In genomic region chr11:115523727-115524399, GRCh38 we compare ENCODE assay signal across 29 cellular contexts. TPM values are rescaled to one million over a fixed set of nuclear protein-coding genes. Genes with fewer than 3 reads are reported as not detected.
DNase-seq lines count a peak whose midpoint lies in the region; ATAC-seq, FAIRE-seq and TF ChIP-seq lines count a peak whose summit lies in the region.
"Had no signal": no experiment of that assay in that cellular context is flagged by ENCODE, and none has a peak within 500 bp of the region (broad histone marks: within the 10 kb centered on the region; RNA-seq: fewer than 3 reads in every experiment).

No MANE protein-coding gene starts in this region.

- no peaks in the 10 kb centered on the region for H3K4me1 Mint-ChIP-seq in T-cell
- H3K4me1 Mint-ChIP-seq: B cell had no signal

- peaks cover 12 to 21% of the 10 kb centered on the region in 2 donors for H3K27me3 Mint-ChIP-seq in T-cell

- no peak overlapping the region for H3K4me3 Mint-ChIP-seq in T-cell
- H3K4me3 Mint-ChIP-seq: B cell; CD4-positive, alpha-beta T cell; CD8-positive, alpha-beta T cell had no signal

- H3K4me3 ChIP-seq in liver (ENCODE audit: low read depth in 1 of 3, low read length in 3 of 3) (peak overlapping the region in 1 of 3 donors; percentile 51), small intestine (ENCODE audit: low read depth in 1 of 2, low read length in 2 of 2) (no peak overlapping the region), upper lobe of left lung (no peak overlapping the region)
- H3K4me3 ChIP-seq: A549; BLaER1 treated with 17β-estradiol and CSF1 and Interleukin-3, amounts not matched to agents 10 nM and 100 nM; GM12878 had no signal

- ATAC-seq in left lobe of liver (peak; percentile 87), upper lobe of left lung (ENCODE audit: low FRiP score in 2 of 2) (no peak), T-cell (replicated peaks in 1 of 4) (no peak)
- ATAC-seq: A549; CD8-positive, alpha-beta T cell; GM12878 had no signal

- DNase-seq in NCI-H1105 treated with DMSO at 0.1 percent for 48 hours (lab: John Stamatoyannopoulos, UW) (peak; percentile 21), NCI-H1105 (lab: John Stamatoyannopoulos, UW) (no peak), left lobe of liver (ENCODE audit: low spot score) (peak; percentile 72), small intestine (peak; percentile 10), iPS-NIHi7 (ENCODE audit: extremely low spot score) (no peak), upper lobe of left lung (no peak), T-cell (no peak)
- DNase-seq: AML-193; Caco-2; CD4-positive, alpha-beta T cell; CD8-positive, alpha-beta T cell; DMS 273 treated with DMSO at 0.1 percent for 48 hours; DMS153; DMS53; DMS79; DND-41; EL; GDM1 had no signal

- 36% methylated on average over 2 of the region's 2 CpGs for WGBS in liver
- WGBS in small intestine, 3 donors = 5 to 47% (median 41%) methylated on average over 2 of the region's 2 CpGs
- 66 to 87% methylated on average over 2 of the region's 2 CpGs for WGBS in upper lobe of left lung, 2 donors

- H3K27ac Mint-ChIP-seq in T-cell = no peak overlapping the region
- H3K27ac Mint-ChIP-seq: B cell; CD4-positive, alpha-beta T cell; CD8-positive, alpha-beta T cell had no signal

- no peaks in the 10 kb centered on the region for H3K36me3 Mint-ChIP-seq in T-cell
- H3K36me3 Mint-ChIP-seq: CD8-positive, alpha-beta T cell had no signal

- H3K9me3 Mint-ChIP-seq in T-cell = peaks cover 0 to 5% (median 0%) of the 10 kb centered on the region in 3 donors
- H3K9me3 Mint-ChIP-seq: CD4-positive, alpha-beta T cell; CD8-positive, alpha-beta T cell had no signal

- peak overlapping the region; percentile 70 to 78 for H3K27ac ChIP-seq in liver (ENCODE audit: low read depth in 1 of 2, low read length in 2 of 2)
- no peak overlapping the region for H3K27ac ChIP-seq in small intestine (ENCODE audit: low read depth in 1 of 2, low read length in 1 of 2)
- H3K27ac ChIP-seq in upper lobe of left lung = no peak overlapping the region
- H3K27ac ChIP-seq: 22Rv1; A549; BLaER1 treated with 17β-estradiol and CSF1 and Interleukin-3, amounts not matched to agents 10 nM and 100 nM; C4-2B had no signal

- no peak for FAIRE-seq in small intestine (lab: Jason Lieb, UNC)
- FAIRE-seq: A549, GM12878, GM12892, GM18507, GM19239 had no signal

- TF ChIP-seq POLR2A in upper lobe of left lung (IDR thresholded peaks at IDR 0.05) = no peak

- H3K9me3 ChIP-seq in liver (ENCODE audit: control insufficient read depth in 4 of 4, low read length in 3 of 4) (no peaks in the 10 kb centered on the region), small intestine (ENCODE audit: control insufficient read depth, low read depth) (no peaks in the 10 kb centered on the region), upper lobe of left lung (no peaks in the 10 kb centered on the region)
- H3K9me3 ChIP-seq: A549; BLaER1 treated with 17β-estradiol and CSF1 and Interleukin-3, amounts not matched to agents 10 nM and 100 nM had no signal

- POLR2A ChIA-PET in T-cell (lab: Charles Lee) = no interaction called here

- no peak for TF ChIP-seq CTCF in liver (IDR thresholded peaks at IDR 0.05; ENCODE audit: low read depth, low read length, missing input control)
- no peak for TF ChIP-seq CTCF in upper lobe of left lung (IDR thresholded peaks at IDR 0.05)

- H3K4me1 ChIP-seq in liver (ENCODE audit: control insufficient read depth in 4 of 4, insufficient read depth in 4 of 4, low read length in 3 of 4) (peaks cover 1 to 36% (median 20%) of the 10 kb centered on the region in 4 donors), small intestine (ENCODE audit: control insufficient read depth in 2 of 2, insufficient read depth in 1 of 2, low read depth in 1 of 2, low read length in 1 of 2) (no peaks in the 10 kb centered on the region), upper lobe of left lung (no peaks in the 10 kb centered on the region)
- H3K4me1 ChIP-seq: A549 had no signal

- H3K27me3 ChIP-seq in liver (ENCODE audit: control insufficient read depth in 4 of 4, insufficient read depth in 4 of 4, low read length in 3 of 4) (no peaks in the 10 kb centered on the region), small intestine (ENCODE audit: control insufficient read depth in 2 of 2, insufficient read depth in 2 of 2, low read length in 2 of 2) (no peaks in the 10 kb centered on the region), upper lobe of left lung (no peaks in the 10 kb centered on the region)
- H3K27me3 ChIP-seq: BLaER1 treated with 17β-estradiol and CSF1 and Interleukin-3, amounts not matched to agents 10 nM and 100 nM had no signal

- H3K9ac ChIP-seq in liver (ENCODE audit: low read depth in 1 of 2, low read length in 2 of 2) = peak overlapping the region in 1 of 2 donors; percentile 43
- H3K9ac ChIP-seq: BLaER1 treated with 17β-estradiol and CSF1 and Interleukin-3, amounts not matched to agents 10 nM and 100 nM had no signal

- peak in 1 of 2 donors; percentile 27 for TF ChIP-seq RAD21 in liver (IDR thresholded peaks at IDR 0.05)

- H3K36me3 ChIP-seq in liver (ENCODE audit: control insufficient read depth in 4 of 4, insufficient read depth in 3 of 4, low read depth in 1 of 4, low read length in 3 of 4) = no peaks in the 10 kb centered on the region
- H3K36me3 ChIP-seq in small intestine (ENCODE audit: control insufficient read depth in 2 of 2, insufficient read depth in 2 of 2, low read length in 2 of 2) = no peaks in the 10 kb centered on the region
- H3K36me3 ChIP-seq in upper lobe of left lung = no peaks in the 10 kb centered on the region
- H3K36me3 ChIP-seq: BLaER1 treated with 17β-estradiol and CSF1 and Interleukin-3, amounts not matched to agents 10 nM and 100 nM had no signal

- CTCF ChIA-PET in T-cell (lab: Charles Lee) = no interaction called here

- TF ChIP-seq EP300 in upper lobe of left lung (IDR thresholded peaks at IDR 0.05) = no peak

TF ChIP-seq in liver, 16 proteins besides CTCF, POLR2A, EP300 and RAD21 (continues in another document):
- TF ChIP-seq TAF1 (conservative IDR thresholded peaks at IDR 0.05) (no peak), REST (IDR thresholded peaks at IDR 0.05) (no peak), ZBTB33 (IDR thresholded peaks at IDR 0.05) (no peak), HNF4A (conservative IDR thresholded peaks at IDR 0.05) (peak; percentile 93 to 95), YY1 (IDR thresholded peaks at IDR 0.05) (peak; percentile 71), NR2F2 (IDR thresholded peaks at IDR 0.05) (peak; percentile 35), MAX (IDR thresholded peaks at IDR 0.05) (peak; percentile 16), FOXA2 (IDR thresholded peaks at IDR 0.05) (no peak), JUND (IDR thresholded peaks at IDR 0.05) (peak in 1 of 2 donors; percentile 58), SP1 (IDR thresholded peaks at IDR 0.05) (peak; percentile 7), EGR1 (IDR thresholded peaks at IDR 0.05; ENCODE audit: low read depth in 2 of 2) (peak in 1 of 2 donors; percentile 45), GABPA (IDR thresholded peaks at IDR 0.05 in 1 of 2, conservative IDR thresholded peaks at IDR 0.05 in 1 of 2) (no peak), ATF3 (IDR thresholded peaks at IDR 0.05) (no peak), FOXA1 (IDR thresholded peaks at IDR 0.05) (no peak)

RNA-seq across cellular contexts. Expression of gene CADM1, which starts 19.6 kb away (rescaled TPM):
- total RNA-seq in left lobe of liver (27.2 TPM), liver (10 to 100 TPM; 13.0 to 37.2 TPM), upper lobe of left lung (100 to 1,000 TPM in 4 of 6 donors, 10 to 100 TPM in 2; 69.9 to 212 (median 125) TPM), T-cell (1 to 10 TPM; 2.1 to 6.7 (median 3.1) TPM)
- polyA plus RNA-seq in liver (10 to 100 TPM; 20.6 to 40.6 TPM), small intestine (1 to 10 TPM; 2.2 to 8.5 (median 3.1) TPM)
- total RNA-seq: G401 had no signal

Comparison
In these comparisons a context has a peak if more than half of its experiments do, and no peak if none do; other contexts are left out.
1. DNase-seq: peak in NCI-H1105 treated with DMSO at 0.1 percent for 48 hours (single experiment), left lobe of liver (single experiment) and small intestine (single experiment); none in NCI-H1105 (single experiment), iPS-NIHi7 (single experiment), upper lobe of left lung (0 of 2) and T-cell (0 of 34).
2. H3K27ac ChIP-seq: peak in liver (2 of 2); none in small intestine (0 of 2) and upper lobe of left lung (0 of 4).